Comparison of ENCODE assay signal across 11 cellular contexts in the genomic region with DNA sequence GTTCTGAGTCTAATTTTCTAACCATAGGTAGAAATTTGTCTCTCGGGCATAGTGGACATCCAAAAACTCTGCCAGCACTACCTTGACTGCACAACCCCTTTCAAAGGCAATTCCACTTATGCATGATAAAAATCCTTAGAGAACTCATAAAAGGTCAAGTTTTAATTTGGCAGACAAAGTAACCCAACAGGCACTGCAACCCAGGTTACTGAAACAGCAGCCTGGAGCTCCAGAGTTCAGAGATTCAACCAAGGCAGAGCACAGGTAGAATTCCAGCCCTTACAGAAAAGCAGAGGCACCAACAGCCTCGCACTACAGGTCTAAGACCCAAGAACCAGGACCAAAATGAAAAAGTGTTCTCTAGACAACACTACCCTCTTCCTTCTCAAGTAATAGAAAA. TPM values are rescaled to one million over a fixed set of nuclear protein-coding genes. Genes with fewer than 3 reads are reported as not detected.
DNase-seq lines count a peak whose midpoint lies in the region; ATAC-seq and TF ChIP-seq lines count a peak whose summit lies in the region.
"Had no signal": no experiment of that assay in that cellular context is flagged by ENCODE, and none has a peak within 500 bp of the region (broad histone marks: within the 10 kb centered on the region; RNA-seq: fewer than 3 reads in every experiment).

No MANE protein-coding gene starts in this region.

- H3K4me3 Mint-ChIP-seq in activated CD8-positive, alpha-beta T cell treated with anti-CD3 and anti-CD28 coated beads for 36 hours, result peak overlapping the region; percentile 82
- peak overlapping the region; percentile 60 to 87 (median 83) for H3K4me3 Mint-ChIP-seq in immature natural killer cell

- H3K27me3 ChIP-seq in A673 (replicated peaks; ENCODE audit: insufficient read depth, low read depth, low read length, poor library complexity), result no peaks in the 10 kb centered on the region
- H3K27me3 ChIP-seq in DOHH2 (ENCODE audit: control insufficient read depth, low read length), result peaks cover 33% of the 10 kb centered on the region
- no peaks in the 10 kb centered on the region for H3K27me3 ChIP-seq in right cardiac atrium (ENCODE audit: control insufficient read depth, insufficient read depth)
- H3K27me3 ChIP-seq: tibial nerve had no signal

- H3K36me3 ChIP-seq in A673 (ENCODE audit: insufficient read depth, low read length, poor library complexity, severe bottlenecking) (no peaks in the 10 kb centered on the region), DOHH2 (ENCODE audit: control insufficient read depth, low read length) (no peaks in the 10 kb centered on the region)
- H3K36me3 ChIP-seq: tibial nerve had no signal

- intact Hi-C loops in A673 (cut with micrococcal nuclease; ENCODE audit: unreplicated experiment) (no loop called here), right cardiac atrium (cut with DNase I) (no loop called here)
- intact Hi-C loops in activated CD8-positive, alpha-beta T cell treated with anti-CD3 and anti-CD28 coated beads for 36 hours (cut with micrococcal nuclease), result no loop called here

- H3K27ac ChIP-seq in A673 (ENCODE audit: low read depth, low read length, poor library complexity, severe bottlenecking) (no peak overlapping the region), DOHH2 (ENCODE audit: low read depth, low read length) (no peak overlapping the region), right cardiac atrium (ENCODE audit: low read length) (no peak overlapping the region)
- H3K27ac ChIP-seq: tibial nerve had no signal

- H3K9me3 ChIP-seq in A673 (ENCODE audit: low read depth, low read length, poor library complexity, severe bottlenecking) (no peaks in the 10 kb centered on the region), DOHH2 (ENCODE audit: control insufficient read depth, insufficient read depth, low read length) (no peaks in the 10 kb centered on the region), right cardiac atrium (ENCODE audit: control insufficient read depth, low read length) (no peaks in the 10 kb centered on the region)
- H3K9me3 ChIP-seq: tibial nerve had no signal

- H3K9me2 ChIP-seq in DOHH2 (replicated peaks; ENCODE audit: control insufficient read depth, low read length), result no peaks in the 10 kb centered on the region

- DNase-seq in A673 (ENCODE audit: low spot score) (no peak), immature natural killer cell (no peak), NCI-H82 treated with DMSO at 0.1 percent for 48 hours (lab: John Stamatoyannopoulos, UW; ENCODE audit: unreplicated experiment) (no peak), right cardiac atrium (no peak)
- no peak for DNase-seq in activated CD8-positive, alpha-beta T cell treated with anti-CD3 and anti-CD28 coated beads for 36 hours
- DNase-seq: hypothalamus; stimulated activated CD4-positive, alpha-beta T cell treated with anti-CD3 and anti-CD28 coated beads, Interleukin-2, amount 100 ng/mL, for 48 hours had no signal

- peak overlapping the region; percentile 96; the same call in 1 of the 2 replicates for H3K4me2 ChIP-seq in DOHH2 (ENCODE audit: low read length)

- H3K4me3 ChIP-seq in A673 (ENCODE audit: low read depth, low read length, poor library complexity, severe bottlenecking), result no peak overlapping the region
- H3K4me3 ChIP-seq in DOHH2 (ENCODE audit: low read length), result peak overlapping the region; percentile 88; the same call in 1 of the 2 replicates
- no peak overlapping the region for H3K4me3 ChIP-seq in right cardiac atrium (ENCODE audit: low read length)

- H3K27me3 Mint-ChIP-seq in activated CD8-positive, alpha-beta T cell treated with anti-CD3 and anti-CD28 coated beads for 36 hours, result peaks cover 8% of the 10 kb centered on the region
- peaks cover 0 to 8% (median under 1%) of the 10 kb centered on the region in 3 donors for H3K27me3 Mint-ChIP-seq in immature natural killer cell (ENCODE audit: low read depth in 3 of 3)

- ATAC-seq in activated CD8-positive, alpha-beta T cell treated with anti-CD3 and anti-CD28 coated beads for 36 hours, result no peak
- no peak for ATAC-seq in HG03354 (IDR thresholded peaks at IDR 0.05; ENCODE audit: poor library complexity, severe bottlenecking, unreplicated experiment)
- ATAC-seq in GM18870 (IDR thresholded peaks at IDR 0.05; ENCODE audit: unreplicated experiment), result no peak
- no peak for ATAC-seq in right cardiac atrium

- H3K4me1 ChIP-seq in A673 (ENCODE audit: insufficient read depth, low read length, poor library complexity, severe bottlenecking) (peaks cover 8% of the 10 kb centered on the region), DOHH2 (ENCODE audit: control insufficient read depth, low read length) (peaks cover 16% of the 10 kb centered on the region), right cardiac atrium (ENCODE audit: control insufficient read depth, insufficient read depth, low read length) (no peaks in the 10 kb centered on the region)

- H3K79me2 ChIP-seq in DOHH2 (ENCODE audit: control insufficient read depth, low read length), result peaks cover 19% of the 10 kb centered on the region

- no peaks in the 10 kb centered on the region for H3K36me3 Mint-ChIP-seq in activated CD8-positive, alpha-beta T cell treated with anti-CD3 and anti-CD28 coated beads for 36 hours (ENCODE audit: low read depth)
- H3K36me3 Mint-ChIP-seq in immature natural killer cell, result no peaks in the 10 kb centered on the region

- CTCF ChIA-PET in A673 (lab: Charles Lee), result no interaction called here
- CTCF ChIA-PET in activated CD8-positive, alpha-beta T cell treated with anti-CD3 and anti-CD28 coated beads for 36 hours (lab: Charles Lee), result interaction anchor here (1.0 to 1.1 kb wide), 2 partner anchors 65 to 695 kb away, joined by 3 to 6 read pairs; no protein-coding TSS in a partner anchor

- H3K4me1 Mint-ChIP-seq in activated CD8-positive, alpha-beta T cell treated with anti-CD3 and anti-CD28 coated beads for 36 hours (ENCODE audit: low read depth), result peaks cover 26% of the 10 kb centered on the region
- peaks cover 14 to 22% of the 10 kb centered on the region in 2 donors for H3K4me1 Mint-ChIP-seq in immature natural killer cell

- H3K27ac Mint-ChIP-seq in activated CD8-positive, alpha-beta T cell treated with anti-CD3 and anti-CD28 coated beads for 36 hours, result no peak overlapping the region
- peak overlapping the region in 3 of 6 donors; percentile 35 to 58 (median 49) for H3K27ac Mint-ChIP-seq in immature natural killer cell

- POLR2A ChIA-PET in A673 (lab: Charles Lee; ENCODE audit: low non-redundant PET), result no interaction called here
- POLR2A ChIA-PET in activated CD8-positive, alpha-beta T cell treated with anti-CD3 and anti-CD28 coated beads for 36 hours (lab: Charles Lee), result interaction anchor here (1.0 kb wide), 1 partner anchor 26 kb away, joined by 3 read pairs; no protein-coding TSS in a partner anchor

- H3K9me3 Mint-ChIP-seq in activated CD8-positive, alpha-beta T cell treated with anti-CD3 and anti-CD28 coated beads for 36 hours, result no peaks in the 10 kb centered on the region
- no peaks in the 10 kb centered on the region for H3K9me3 Mint-ChIP-seq in immature natural killer cell

- WGBS in right cardiac atrium, result 97% methylated on average over 2 of the region's 2 CpGs

- H4K20me1 ChIP-seq in DOHH2 (ENCODE audit: control insufficient read depth, insufficient read depth, low read depth, low read length), result 0 out of 2 replicates have a peak, but pooled peaks cover 3% of the 10 kb centered on the region

- TF ChIP-seq CTCF in A673 (conservative IDR thresholded peaks at IDR 0.05; ENCODE audit: low read depth, low read length), result no peak
- TF ChIP-seq CTCF in DOHH2 (IDR thresholded peaks at IDR 0.05; ENCODE audit: low read depth, low read length, poor library complexity, severe bottlenecking), result no peak
- TF ChIP-seq CTCF in activated CD8-positive, alpha-beta T cell treated with anti-CD3 and anti-CD28 coated beads for 36 hours (IDR thresholded peaks at IDR 0.05), result no peak

- H3F3A ChIP-seq in DOHH2 (ENCODE audit: control insufficient read depth, insufficient read depth), result peaks cover 8% of the 10 kb centered on the region

- BruUV-seq in A673 (replicated peaks; lab: Mats Ljungman, UMichigan), result TSS peak; percentile 30

RNA-seq across cellular contexts. Expression of gene DTNB, which starts 1.8 kb away (rescaled TPM):
- total RNA-seq in A673 (2021) (19.6 and 20.5 TPM in 2 replicates), right cardiac atrium (1 to 10 TPM; 5.6 to 8.1 (median 6.2) TPM)
- 10 to 100 TPM; 27.3 to 29.1 TPM for total RNA-seq in activated CD8-positive, alpha-beta T cell treated with anti-CD3 and anti-CD28 coated beads for 36 hours
- polyA plus RNA-seq in immature natural killer cell (10 to 100 TPM in 2 of 3 donors, 1 to 10 TPM in 1; 9.1 to 15.7 (median 11.1) TPM), right cardiac atrium (3.6 TPM)
